In the genomic region with DNA sequence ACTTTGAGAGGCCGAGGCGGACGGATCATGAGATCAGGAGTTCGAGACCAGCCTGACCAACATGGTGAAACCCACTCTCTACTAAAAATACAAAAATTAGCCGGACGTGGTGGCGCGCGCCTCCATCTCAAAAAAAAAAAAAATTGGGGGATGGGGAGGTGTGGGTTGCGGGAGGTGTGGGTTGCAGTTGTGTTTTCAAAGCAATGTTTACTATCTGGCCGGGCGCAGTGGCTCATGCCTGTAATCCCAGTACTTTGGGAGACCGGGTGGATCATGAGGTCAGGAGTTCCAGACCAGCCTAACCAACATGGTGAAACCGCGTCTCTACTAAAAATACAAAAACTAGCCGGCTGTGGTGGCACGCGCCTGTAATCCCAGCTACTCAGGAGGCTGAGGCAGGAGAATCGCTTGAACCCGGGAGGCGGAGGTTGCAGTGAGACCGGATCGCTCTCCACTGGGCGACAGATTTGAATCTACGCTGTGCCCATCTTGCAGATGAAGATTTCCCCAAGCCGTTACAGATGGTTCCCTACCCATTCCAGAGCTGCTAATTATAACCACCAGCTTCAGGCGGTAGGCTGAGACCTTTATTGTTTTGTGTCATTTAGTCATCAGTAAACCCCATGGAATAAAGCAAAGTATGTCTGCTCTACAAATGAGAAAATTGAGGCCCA, we compare ENCODE assay signal across 8 cellular contexts. TPM values are rescaled to one million over a fixed set of nuclear protein-coding genes. Genes with fewer than 3 reads are reported as not detected.
DNase-seq lines count a peak whose midpoint lies in the region; ATAC-seq and TF ChIP-seq lines count a peak whose summit lies in the region.
"Not testable (repeated sequence)": the region's sequence is repeated elsewhere in the genome, so short reads cannot be mapped to it uniquely, and the experiment has no call there.

No MANE protein-coding gene starts in this region.

- not testable (repeated sequence) for ATAC-seq in naive thymus-derived CD4-positive, alpha-beta T cell

- H3K4me3 ChIP-seq in AG09309 (ENCODE audit: control insufficient read depth, low read depth, low read length) (peak overlapping the region; percentile 48), HFF-Myc (replicated peaks; ENCODE audit: low read depth, low read length) (peak overlapping the region; percentile 84), SJCRH30 (peak overlapping the region; percentile 91), duodenal mucosa (ENCODE audit: low read depth in 1 of 2, low read length in 2 of 2) (peak overlapping the region; percentile 74 to 79), hepatocyte (peak overlapping the region; percentile 45), spleen (peak overlapping the region; percentile 75 to 100 (median 94))
- peak overlapping the region; percentile 96 for H3K4me3 ChIP-seq in naive thymus-derived CD4-positive, alpha-beta T cell (ENCODE audit: low read length)

- peak overlapping the region; percentile 79 for H3K4me2 ChIP-seq in hepatocyte

- not testable (repeated sequence) for H3K9me3 Mint-ChIP-seq in activated naive CD4-positive, alpha-beta T cell treated with anti-CD3 and anti-CD28 coated beads for 36 hours; naive thymus-derived CD4-positive, alpha-beta T cell

- peak overlapping the region; percentile 86 for H3K27ac Mint-ChIP-seq in activated naive CD4-positive, alpha-beta T cell treated with anti-CD3 and anti-CD28 coated beads for 36 hours
- H3K27ac Mint-ChIP-seq in naive thymus-derived CD4-positive, alpha-beta T cell = peak overlapping the region in 5 of 9 donors; percentile 80 to 95 (median 92)

- peaks cover 42% of the 10 kb centered on the region for H3K79me2 ChIP-seq in hepatocyte

- TF ChIP-seq CTCF in AG09309 (IDR thresholded peaks at IDR 0.05; ENCODE audit: control insufficient read depth, insufficient read depth, low read depth, low read length, missing control alignments); HFF-Myc (IDR thresholded peaks at IDR 0.05; ENCODE audit: low read depth, low read length, missing control alignments); hepatocyte (IDR thresholded peaks at IDR 0.05; ENCODE audit: poor library complexity); spleen (IDR thresholded peaks at IDR 0.05 in 8 of 11, conservative IDR thresholded peaks at IDR 0.05 in 3 of 11): not testable (repeated sequence)

- H3K4me3 Mint-ChIP-seq in activated naive CD4-positive, alpha-beta T cell treated with anti-CD3 and anti-CD28 coated beads for 36 hours = peak overlapping the region; percentile 97
- H3K4me3 Mint-ChIP-seq in naive thymus-derived CD4-positive, alpha-beta T cell = peak overlapping the region; percentile 88 to 100 (median 94)

- POLR2A ChIA-PET in naive thymus-derived CD4-positive, alpha-beta T cell (lab: Charles Lee) = interaction anchor here (1.0 kb wide), 1 partner anchor 10 kb away, joined by 3 read pairs; no protein-coding TSS in a partner anchor

- H3K27ac ChIP-seq in SJCRH30 (peak overlapping the region; percentile 35; the same call in 1 of the 2 replicates), hepatocyte (peak overlapping the region; percentile 62), spleen (peak overlapping the region in 7 of 8 donors; percentile 36 to 96 (median 95))
- H3K27ac ChIP-seq in duodenal mucosa (ENCODE audit: low read depth, low read length) = not testable (repeated sequence)
- peak overlapping the region; percentile 51 for H3K27ac ChIP-seq in naive thymus-derived CD4-positive, alpha-beta T cell (ENCODE audit: low read depth, low read length)

- H3K4me1 Mint-ChIP-seq in activated naive CD4-positive, alpha-beta T cell treated with anti-CD3 and anti-CD28 coated beads for 36 hours (ENCODE audit: low read depth) = peaks cover 37% of the 10 kb centered on the region
- H3K4me1 Mint-ChIP-seq in naive thymus-derived CD4-positive, alpha-beta T cell = peaks cover 20 to 35% (median 29%) of the 10 kb centered on the region in 7 donors

- peaks cover 25% of the 10 kb centered on the region for H4K20me1 ChIP-seq in hepatocyte (ENCODE audit: insufficient read depth, poor library complexity, severe bottlenecking)

- intact Hi-C loops in activated naive CD4-positive, alpha-beta T cell treated with anti-CD3 and anti-CD28 coated beads for 36 hours (cut with micrococcal nuclease) = loop anchor here (1.0 to 10.0 kb wide), 11 partner anchors 115 to 1444 kb away; partner anchors contain the start of genes AFG1L, CD164, MTRES1 and OSTM1
- intact Hi-C loops in naive thymus-derived CD4-positive, alpha-beta T cell (cut with micrococcal nuclease) = loop anchor here (1.0 to 10.0 kb wide), 27 partner anchors 47 to 1736 kb away; partner anchors contain the start of genes CEP57L1 (in 2 of the 2), MTRES1 (in 2 of the 2), OSTM1 (in 2 of the 2) and PDSS2 (in 2 of the 2)
- intact Hi-C loops in spleen (cut with DNase I; ENCODE audit: low total_unique reads) = not testable (repeated sequence)

- H3K9me2 ChIP-seq in hepatocyte (replicated peaks; ENCODE audit: insufficient read depth) = not testable (repeated sequence)

- H3K9me3 ChIP-seq in SJCRH30 (replicated peaks); duodenal mucosa (ENCODE audit: control insufficient read depth in 1 of 2, low read length in 2 of 2); hepatocyte (ENCODE audit: low read depth); naive thymus-derived CD4-positive, alpha-beta T cell (ENCODE audit: control insufficient read depth in 2 of 3, low read length in 3 of 3); spleen: not testable (repeated sequence)

- H3K9ac ChIP-seq in duodenal mucosa (ENCODE audit: low read depth in 1 of 2, low read length in 2 of 2) = peak overlapping the region; percentile 39 to 74

- peak overlapping the region; percentile 76 for H2AFZ ChIP-seq in hepatocyte

- DNase-seq in AG09309 (ENCODE audit: low read depth); HFF-Myc (ENCODE audit: extremely low read depth, low read depth); SJCRH30; activated naive CD4-positive, alpha-beta T cell treated with anti-CD3 and anti-CD28 coated beads for 36 hours; hepatocyte (ENCODE audit: low spot score); naive thymus-derived CD4-positive, alpha-beta T cell; spleen: not testable (repeated sequence)

- H3K4me1 ChIP-seq in SJCRH30 = not testable (repeated sequence)
- H3K4me1 ChIP-seq in duodenal mucosa (ENCODE audit: control insufficient read depth in 1 of 2, insufficient read depth in 2 of 2, low read length in 2 of 2) (peaks cover 13 to 20% of the 10 kb centered on the region in 2 donors), hepatocyte (ENCODE audit: insufficient read depth) (peaks cover 13% of the 10 kb centered on the region), spleen (peaks cover 9 to 43% (median 31%) of the 10 kb centered on the region in 6 donors)
- peaks cover 15 to 17% of the 10 kb centered on the region in 2 donors for H3K4me1 ChIP-seq in naive thymus-derived CD4-positive, alpha-beta T cell (ENCODE audit: control insufficient read depth in 2 of 2, insufficient read depth in 2 of 2, low read length in 2 of 2)

- H3K27me3 Mint-ChIP-seq in activated naive CD4-positive, alpha-beta T cell treated with anti-CD3 and anti-CD28 coated beads for 36 hours (ENCODE audit: low read depth); naive thymus-derived CD4-positive, alpha-beta T cell: not testable (repeated sequence)

- not testable (repeated sequence) for TF ChIP-seq POLR2A in spleen (IDR thresholded peaks at IDR 0.05)

- 81% methylated on average over 27 of the region's 27 CpGs for WGBS in hepatocyte (ENCODE audit: low lambda C conversion rate, missing lambda C conversion rate)
- 72 to 78% (median 73%) methylated on average over 27 of the region's 27 CpGs for WGBS in spleen, 5 donors

- H3K27me3 ChIP-seq in SJCRH30; duodenal mucosa (ENCODE audit: control insufficient read depth in 1 of 2, insufficient read depth in 2 of 2, low read length in 2 of 2); hepatocyte; naive thymus-derived CD4-positive, alpha-beta T cell (ENCODE audit: control insufficient read depth in 2 of 2, insufficient read depth in 2 of 2, low read length in 2 of 2); spleen (replicated peaks in 1 of 7): not testable (repeated sequence)

- H3K36me3 Mint-ChIP-seq in activated naive CD4-positive, alpha-beta T cell treated with anti-CD3 and anti-CD28 coated beads for 36 hours (ENCODE audit: low read depth) = peaks cover 22% of the 10 kb centered on the region
- H3K36me3 Mint-ChIP-seq in naive thymus-derived CD4-positive, alpha-beta T cell = peaks cover 0 to 10% (median 7%) of the 10 kb centered on the region in 5 donors

- CTCF ChIA-PET in activated naive CD4-positive, alpha-beta T cell treated with anti-CD3 and anti-CD28 coated beads for 36 hours (lab: Charles Lee) = interaction anchor here (0.6 to 1.0 kb wide), 3 partner anchors 15 to 92 kb away, joined by 3 to 5 read pairs (median 3); no protein-coding TSS in a partner anchor
- CTCF ChIA-PET in naive thymus-derived CD4-positive, alpha-beta T cell (lab: Charles Lee) = not testable (repeated sequence)

- peaks cover 12% of the 10 kb centered on the region for H3K36me3 ChIP-seq in SJCRH30
- not testable (repeated sequence) for H3K36me3 ChIP-seq in duodenal mucosa (ENCODE audit: control insufficient read depth in 1 of 2, insufficient read depth in 2 of 2, low read length in 2 of 2); hepatocyte (replicated peaks; ENCODE audit: insufficient read depth, low read depth); naive thymus-derived CD4-positive, alpha-beta T cell (ENCODE audit: control insufficient read depth in 2 of 3, insufficient read depth in 3 of 3, low read length in 3 of 3); spleen

RNA-seq across cellular contexts. Expression of gene SEC63, which starts 0.8 kb away (rescaled TPM):
- 19.9 and 25.6 TPM in 2 replicates for total RNA-seq in SJCRH30 (2014; rRNA removed; shearing (Covaris generic))
- total RNA-seq in activated naive CD4-positive, alpha-beta T cell treated with anti-CD3 and anti-CD28 coated beads for 36 hours = 10 to 100 TPM; 78.3 to 86.5 TPM
- total RNA-seq in hepatocyte = 36.6 and 40.0 TPM in 2 replicates
- polyA plus RNA-seq in hepatocyte = 131 and 132 TPM in 2 replicates
- total RNA-seq in naive thymus-derived CD4-positive, alpha-beta T cell = 10 to 100 TPM; 82.9 to 89.0 (median 86.0) TPM
- 10 to 100 TPM; 24.6 to 25.5 TPM for polyA plus RNA-seq in naive thymus-derived CD4-positive, alpha-beta T cell
- total RNA-seq in spleen = 10 to 100 TPM; 42.2 to 93.9 (median 79.8) TPM
- polyA plus RNA-seq in spleen = 10 to 100 TPM; 21.2 to 25.0 (median 22.0) TPM

Comparison
In these comparisons a context has a peak if more than half of its experiments do, and no peak if none do; other contexts are left out.
1. H3K4me3 ChIP-seq: peak in every context shown above with its lines; median percentile 96 in naive thymus-derived CD4-positive, alpha-beta T cell; 94 in spleen; 91 in SJCRH30; 84 in HFF-Myc; 76 in duodenal mucosa; 48 in AG09309; 45 in hepatocyte.